ENCODE assay signal across 2 cellular contexts in genomic region chr2:62393293-62393692, GRCh38.
TF ChIP-seq lines count a peak whose summit lies in the region.

No MANE protein-coding gene starts in this region.

TF ChIP-seq in IMR-90, 13 proteins besides CTCF, POLR2A, EP300 and RAD21:
- no peak for TF ChIP-seq USF2 (IDR thresholded peaks at IDR 0.05; ENCODE audit: low read depth, low read length)
- no peak for TF ChIP-seq CEBPB (IDR thresholded peaks at IDR 0.05; ENCODE audit: low read depth, low read length)
- TF ChIP-seq ELK1 (IDR thresholded peaks at IDR 0.05; ENCODE audit: borderline replicate concordance, low read depth, low read length), result no peak
- TF ChIP-seq MAFK (IDR thresholded peaks at IDR 0.05; ENCODE audit: low read depth, low read length), result no peak
- no peak for TF ChIP-seq SMC3 (IDR thresholded peaks at IDR 0.05; ENCODE audit: low read depth, low read length)
- TF ChIP-seq BHLHE40 (IDR thresholded peaks at IDR 0.05; ENCODE audit: low read depth, low read length), result no peak
- TF ChIP-seq NFE2L2 (IDR thresholded peaks at IDR 0.05; ENCODE audit: low read depth, low read length), result no peak
- no peak for TF ChIP-seq MXI1 (IDR thresholded peaks at IDR 0.05; ENCODE audit: borderline replicate concordance, low read depth, low read length)
- no peak for TF ChIP-seq CHD1 (IDR thresholded peaks at IDR 0.05; ENCODE audit: low read depth, low read length)
- TF ChIP-seq MAZ (IDR thresholded peaks at IDR 0.05; ENCODE audit: borderline replicate concordance, low read depth, low read length), result no peak
- TF ChIP-seq FOS (IDR thresholded peaks at IDR 0.05; ENCODE audit: low read depth, low read length), result no peak
- no peak for TF ChIP-seq RCOR1 (IDR thresholded peaks at IDR 0.05; ENCODE audit: insufficient replicate concordance, low read length)
- TF ChIP-seq RFX5 (IDR thresholded peaks at IDR 0.05; ENCODE audit: low read depth, low read length), result no peak
TF ChIP-seq in IMR-90: peak in this region for 0.

TF ChIP-seq in H1, 55 proteins besides CTCF, POLR2A, EP300 and RAD21:
- no peak for TF ChIP-seq EGR1 (IDR thresholded peaks at IDR 0.05; ENCODE audit: borderline replicate concordance, low read depth, low read length)
- TF ChIP-seq CREB1 (IDR thresholded peaks at IDR 0.05), result no peak
- no peak for TF ChIP-seq CEBPB (IDR thresholded peaks at IDR 0.05; ENCODE audit: low read depth, low read length)
- TF ChIP-seq YY1 (IDR thresholded peaks at IDR 0.05; ENCODE audit: low read depth, low read length), result no peak
- TF ChIP-seq BRCA1 (IDR thresholded peaks at IDR 0.05; ENCODE audit: low read depth, low read length), result no peak
- TF ChIP-seq JUND (IDR thresholded peaks at IDR 0.05; ENCODE audit: low read length), result no peak
- TF ChIP-seq NRF1 (IDR thresholded peaks at IDR 0.05; ENCODE audit: low read depth, low read length), result no peak
- no peak for TF ChIP-seq RNF2 (IDR thresholded peaks at IDR 0.05; ENCODE audit: borderline replicate concordance, low read depth, low read length, missing control alignments, poor library complexity, severe bottlenecking)
- no peak for TF ChIP-seq SP2 (IDR thresholded peaks at IDR 0.05; ENCODE audit: low read length)
- TF ChIP-seq TCF12 (IDR thresholded peaks at IDR 0.05; ENCODE audit: low read depth, low read length), result no peak
- no peak for TF ChIP-seq SUZ12 (IDR thresholded peaks at IDR 0.05; ENCODE audit: low read length)
- TF ChIP-seq KDM1A (IDR thresholded peaks at IDR 0.05; ENCODE audit: borderline replicate concordance, low read length), result no peak
- TF ChIP-seq KDM5A (IDR thresholded peaks at IDR 0.05; ENCODE audit: low read length), result no peak
- no peak for TF ChIP-seq TBP (IDR thresholded peaks at IDR 0.05; ENCODE audit: low read depth, low read length)
- no peak for TF ChIP-seq ASH2L (IDR thresholded peaks at IDR 0.05; ENCODE audit: low read length)
- TF ChIP-seq ATF3 (IDR thresholded peaks at IDR 0.05; ENCODE audit: insufficient read depth, low read depth, low read length), result no peak
- TF ChIP-seq RXRA (IDR thresholded peaks at IDR 0.05; ENCODE audit: insufficient read depth, low read depth, low read length), result no peak
- no peak for TF ChIP-seq CTBP2 (IDR thresholded peaks at IDR 0.05; ENCODE audit: borderline replicate concordance, insufficient read depth, insufficient read length, low read length)
- no peak for TF ChIP-seq SAP30 (IDR thresholded peaks at IDR 0.05; ENCODE audit: insufficient read depth, insufficient replicate concordance, low read length)
- no peak for TF ChIP-seq ATF2 (IDR thresholded peaks at IDR 0.05; ENCODE audit: low read length)
